Comparison of ENCODE assay signal across 3 cellular contexts in genomic region chr2:41909584-41909983, GRCh38.
TF ChIP-seq lines count a peak whose summit lies in the region.

No MANE protein-coding gene starts in this region.

TF ChIP-seq in liver, 16 proteins besides CTCF, POLR2A, EP300 and RAD21:
- TF ChIP-seq GABPA (IDR thresholded peaks at IDR 0.05 in 1 of 2, conservative IDR thresholded peaks at IDR 0.05 in 1 of 2) (no peak), SP1 (IDR thresholded peaks at IDR 0.05) (peak; percentile 78), FOXA1 (IDR thresholded peaks at IDR 0.05) (no peak), RXRA (IDR thresholded peaks at IDR 0.05) (peak; percentile 63 to 70), HNF4G (IDR thresholded peaks at IDR 0.05) (peak; percentile 9), JUND (IDR thresholded peaks at IDR 0.05) (peak in 1 of 2 donors; percentile 17), NR2F2 (IDR thresholded peaks at IDR 0.05) (no peak), TAF1 (conservative IDR thresholded peaks at IDR 0.05) (peak; percentile 41), ATF3 (IDR thresholded peaks at IDR 0.05) (no peak), HNF4A (conservative IDR thresholded peaks at IDR 0.05) (peak; percentile 81 to 84), MAX (IDR thresholded peaks at IDR 0.05) (peak; percentile 48), REST (IDR thresholded peaks at IDR 0.05) (peak; percentile 45), YY1 (IDR thresholded peaks at IDR 0.05) (peak; percentile 63)

TF ChIP-seq in HepG2, 621 proteins besides CTCF, POLR2A, EP300 and RAD21 (continues in another document):
- no peak for TF ChIP-seq ZNF597 (CRISPR knock-in tag; IDR thresholded peaks at IDR 0.05)
- no peak for TF ChIP-seq ZFX (CRISPR knock-in tag; IDR thresholded peaks at IDR 0.05; ENCODE audit: low read depth)
- TF ChIP-seq ZFP37 (CRISPR knock-in tag; IDR thresholded peaks at IDR 0.05; ENCODE audit: borderline replicate concordance) = no peak
- TF ChIP-seq ZNF34 (CRISPR knock-in tag; IDR thresholded peaks at IDR 0.05; ENCODE audit: borderline replicate concordance) = no peak
- TF ChIP-seq ZNF431 (CRISPR knock-in tag; IDR thresholded peaks at IDR 0.05; ENCODE audit: borderline replicate concordance, low read depth) = no peak
- TF ChIP-seq RBM22 (optimal IDR thresholded peaks at IDR 0.05; ENCODE audit: low read length) = no peak
- TF ChIP-seq RNF2 (conservative IDR thresholded peaks at IDR 0.05; ENCODE audit: low read depth) = no peak
- TF ChIP-seq IRF9 (CRISPR knock-in tag; IDR thresholded peaks at IDR 0.05; ENCODE audit: borderline replicate concordance) = no peak
- no peak for TF ChIP-seq MTA3 (CRISPR knock-in tag; IDR thresholded peaks at IDR 0.05)
- no peak for TF ChIP-seq JUN (CRISPR knock-in tag; IDR thresholded peaks at IDR 0.05)
- no peak for TF ChIP-seq RFX1 (IDR thresholded peaks at IDR 0.05)
- TF ChIP-seq IRX3 (CRISPR knock-in tag; IDR thresholded peaks at IDR 0.05; ENCODE audit: borderline replicate concordance, low read depth) = no peak
- TF ChIP-seq ZNF709 (CRISPR knock-in tag; IDR thresholded peaks at IDR 0.05) = no peak
- TF ChIP-seq ZFP36L1 (CRISPR knock-in tag; IDR thresholded peaks at IDR 0.05) = no peak
- TF ChIP-seq ZBED4 (CRISPR knock-in tag; IDR thresholded peaks at IDR 0.05; ENCODE audit: borderline replicate concordance) = no peak
- no peak for TF ChIP-seq REST (IDR thresholded peaks at IDR 0.05; ENCODE audit: borderline replicate concordance in 1 of 2, low read depth in 1 of 2, low read length in 2 of 2)

TF ChIP-seq in H1, 55 proteins besides CTCF, POLR2A, EP300 and RAD21:
- TF ChIP-seq ASH2L (IDR thresholded peaks at IDR 0.05; ENCODE audit: low read length) (no peak), USF2 (IDR thresholded peaks at IDR 0.05; ENCODE audit: low read length) (no peak), SIX5 (IDR thresholded peaks at IDR 0.05; ENCODE audit: low read depth, low read length) (no peak)
